In the genomic region with DNA sequence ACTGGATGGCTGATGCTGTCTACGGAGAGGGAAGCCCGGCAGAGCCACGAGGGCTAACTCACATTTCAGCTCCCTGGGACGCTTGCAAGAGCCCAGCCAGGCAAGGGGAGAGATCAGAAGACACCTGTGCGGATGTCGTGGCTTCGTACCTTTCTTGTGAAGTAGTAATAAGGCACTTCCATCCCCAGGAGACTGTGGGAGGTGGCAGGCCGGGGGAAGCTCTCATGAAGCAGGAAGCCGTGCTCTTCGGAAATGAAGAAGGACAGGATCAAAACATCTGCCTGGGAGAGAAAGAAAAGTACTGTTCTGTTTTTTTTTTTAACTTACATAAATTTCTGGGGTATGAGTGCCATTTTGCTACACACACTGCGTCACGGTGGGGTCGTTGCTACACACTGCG, we compare ENCODE assay signal across 24 cellular contexts. TPM values are rescaled to one million over a fixed set of nuclear protein-coding genes. Genes with fewer than 3 reads are reported as not detected.
"Had no signal": no experiment of that assay in that cellular context is flagged by ENCODE, and none has a peak within 500 bp of the region (broad histone marks: within the 10 kb centered on the region; RNA-seq: fewer than 3 reads in every experiment).

No MANE protein-coding gene starts in this region.

- H3K9me3 Mint-ChIP-seq: activated CD4-positive, alpha-beta memory T cell treated with anti-CD3 and anti-CD28 coated beads for 36 hours; activated CD4-positive, alpha-beta T cell treated with anti-CD3 and anti-CD28 coated beads, Interleukin-2, amount 10 ng/mL, durations not matched to agents 24 days and 14 days; activated naive CD4-positive, alpha-beta T cell treated with anti-CD3 and anti-CD28 coated beads for 36 hours; activated T-cell treated with anti-CD3 and anti-CD28 coated beads, Interleukin-2, amount 50 U/mL, for 4 hours; brain; endodermal cell; nephron; T-helper 1 cell treated with Interleukin-12 subunit alpha and Interleukin-12 subunit beta and Interleukin-4 antibody, amounts not matched to agents 30 μg/mL and 1 μg/mL, for 36 hours had no signal

- H3K9me3 ChIP-seq: adrenal gland, esophagus muscularis mucosa, left lung, right lobe of liver, tibial nerve had no signal

- H3K27ac Mint-ChIP-seq: activated naive CD4-positive, alpha-beta T cell treated with anti-CD3 and anti-CD28 coated beads for 36 hours; endodermal cell; nephron had no signal

- H3K4me3 Mint-ChIP-seq: activated CD4-positive, alpha-beta memory T cell treated with anti-CD3 and anti-CD28 coated beads for 36 hours; activated CD4-positive, alpha-beta T cell treated with anti-CD3 and anti-CD28 coated beads, Interleukin-2, amount 10 ng/mL, durations not matched to agents 24 days and 14 days; activated naive CD4-positive, alpha-beta T cell treated with anti-CD3 and anti-CD28 coated beads for 36 hours; activated T-cell treated with anti-CD3 and anti-CD28 coated beads, Interleukin-2, amount 50 U/mL, for 4 hours; brain; endodermal cell; nephron; T-helper 1 cell treated with Interleukin-12 subunit alpha and Interleukin-12 subunit beta and Interleukin-4 antibody, amounts not matched to agents 30 μg/mL and 1 μg/mL, for 36 hours had no signal

- H3K27ac ChIP-seq: adrenal gland, cardiac muscle cell, esophagus muscularis mucosa, foreskin keratinocyte, left lung, right lobe of liver, SK-N-MC, tibial nerve had no signal

- H3K27me3 ChIP-seq: adrenal gland, cardiac muscle cell, esophagus muscularis mucosa, foreskin keratinocyte, left lung, right lobe of liver, tibial nerve had no signal

- H3K27me3 Mint-ChIP-seq: activated CD4-positive, alpha-beta memory T cell treated with anti-CD3 and anti-CD28 coated beads for 36 hours; activated CD4-positive, alpha-beta T cell treated with anti-CD3 and anti-CD28 coated beads, Interleukin-2, amount 10 ng/mL, durations not matched to agents 24 days and 14 days; brain had no signal

- DNase-seq: activated CD4-positive, alpha-beta memory T cell treated with anti-CD3 and anti-CD28 coated beads for 36 hours; activated CD4-positive, alpha-beta T cell treated with anti-CD3 and anti-CD28 coated beads, Interleukin-2, amount 10 ng/mL, durations not matched to agents 24 days and 14 days; activated CD4-positive, CD25-positive, alpha-beta regulatory T cell treated with anti-CD3 and anti-CD28 coated beads, Interleukin-2, amount 50 U/mL, for 72 hours; activated naive CD4-positive, alpha-beta T cell treated with anti-CD3 and anti-CD28 coated beads for 36 hours; activated T-cell treated with anti-CD3 and anti-CD28 coated beads, Interleukin-2, amount 50 U/mL, for 4 hours; adrenal gland; aorta; cortex of kidney; endodermal cell; foreskin keratinocyte; kidney glomerular epithelial cell; left lung; mesendoderm; right lobe of liver; stimulated activated CD4-positive, alpha-beta T cell treated with anti-CD3 and anti-CD28 coated beads, Interleukin-2, amount 100 ng/mL, for 48 hours; stimulated activated naive CD4-positive, alpha-beta T cell treated with Interleukin-2 at 50 U/mL for 16 hours; T1000 had no signal

- H3K4me1 Mint-ChIP-seq: brain, endodermal cell, nephron had no signal

- ATAC-seq: foreskin keratinocyte, left lung had no signal

RNA-seq across cellular contexts. Expression of a gene that starts 28.4 kb away (rescaled TPM):
- total RNA-seq: endodermal cell had no signal
